ENCODE assay signal across 1 cellular context in the genomic region with DNA sequence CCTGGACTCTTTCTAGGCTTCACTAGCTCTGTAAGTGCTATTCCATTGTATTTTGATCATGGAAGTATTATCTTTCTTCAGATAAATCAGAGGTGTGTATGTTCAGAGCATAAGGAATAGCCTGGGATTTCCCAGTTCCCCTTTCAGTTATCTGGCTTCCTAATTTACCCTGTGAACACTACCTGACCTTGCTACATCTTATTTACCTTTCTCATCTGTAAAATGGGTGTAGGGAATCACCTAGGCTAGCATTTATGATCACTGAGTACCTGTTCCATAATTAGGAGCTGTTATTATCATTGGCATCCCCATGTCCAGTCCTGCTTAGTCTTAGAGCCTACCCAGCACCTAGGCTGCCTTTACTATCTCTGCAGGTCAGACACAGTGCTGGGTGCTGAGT.
TF ChIP-seq lines count a peak whose summit lies in the region.

No MANE protein-coding gene starts in this region.

TF ChIP-seq in K562, 482 proteins besides CTCF, POLR2A, EP300 and RAD21:
- TF ChIP-seq ESRRA (IDR thresholded peaks at IDR 0.05; ENCODE audit: borderline replicate concordance, low read depth) (peak; percentile 57; the same call in 1 of the 2 replicates), KDM1A (IDR thresholded peaks at IDR 0.05) (peak in 1 of 2 experiments; percentile 31; a peak in 1 of 4 replicates), BCOR (IDR thresholded peaks at IDR 0.05) (peak; percentile 48), ZNF75A (CRISPR knock-in tag; IDR thresholded peaks at IDR 0.05) (no peak), RBM25 (IDR thresholded peaks at IDR 0.05; ENCODE audit: low read depth, low read length, severe bottlenecking) (peak; percentile 35)
- TF ChIP-seq, protein P1, sequence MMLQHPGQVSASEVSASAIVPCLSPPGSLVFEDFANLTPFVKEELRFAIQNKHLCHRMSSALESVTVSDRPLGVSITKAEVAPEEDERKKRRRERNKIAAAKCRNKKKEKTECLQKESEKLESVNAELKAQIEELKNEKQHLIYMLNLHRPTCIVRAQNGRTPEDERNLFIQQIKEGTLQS (IDR thresholded peaks at IDR 0.05) = no peak
- TF ChIP-seq, protein P1 (CRISPR knock-in tag; conservative IDR thresholded peaks at IDR 0.05) = no peak
